In the genomic region with DNA sequence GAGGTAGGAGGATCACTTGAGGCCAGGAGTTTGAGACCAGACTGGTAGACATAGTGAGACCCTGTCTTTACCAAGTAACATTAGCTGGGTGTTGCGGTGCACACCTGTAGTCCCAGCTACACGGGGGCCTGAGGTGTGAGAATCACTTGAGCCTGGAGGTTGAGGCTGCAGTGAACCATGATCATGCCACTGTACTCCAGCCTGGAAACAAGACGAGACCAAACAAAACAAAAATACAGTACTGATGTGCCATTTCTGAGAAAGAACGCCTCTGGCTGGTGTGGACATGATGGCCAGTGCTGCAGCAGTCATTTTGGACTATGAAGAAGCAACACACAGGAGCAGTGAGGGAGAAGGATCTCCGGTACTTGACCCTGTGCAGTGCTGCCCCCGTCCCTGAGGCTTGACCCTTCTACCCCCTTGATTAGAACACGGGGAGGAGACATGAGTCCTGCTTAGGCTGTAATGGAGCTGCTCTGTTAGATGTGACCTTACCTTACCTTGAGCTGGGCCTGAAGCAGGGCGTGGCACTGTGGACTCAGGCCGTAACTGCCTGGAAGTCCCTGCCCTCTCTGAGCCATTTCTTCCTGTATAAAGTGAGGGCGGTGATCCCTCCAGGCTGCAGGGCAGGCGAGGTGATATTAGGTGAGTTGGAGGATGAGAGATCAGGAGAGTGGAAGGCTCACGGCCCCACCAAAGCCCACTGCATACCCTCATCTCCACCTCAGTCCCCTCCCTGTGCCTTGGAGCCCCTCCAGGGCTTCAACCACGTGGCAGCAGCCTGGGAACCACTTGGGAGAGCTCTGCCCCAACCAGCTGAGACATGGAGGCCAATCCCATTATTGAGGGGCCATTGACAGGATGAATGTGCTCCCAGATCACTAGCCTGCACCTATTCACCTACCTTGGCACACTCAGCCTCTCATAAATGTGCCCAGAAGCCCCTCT, we compare ENCODE assay signal across 11 cellular contexts. TPM values are rescaled to one million over a fixed set of nuclear protein-coding genes. Genes with fewer than 3 reads are reported as not detected.
DNase-seq lines count a peak whose midpoint lies in the region; ATAC-seq and TF ChIP-seq lines count a peak whose summit lies in the region.
"Had no signal": no experiment of that assay in that cellular context is flagged by ENCODE, and none has a peak within 500 bp of the region (broad histone marks: within the 10 kb centered on the region; RNA-seq: fewer than 3 reads in every experiment).

No MANE protein-coding gene starts in this region.

- no peak overlapping the region for H3K4me3 Mint-ChIP-seq in endodermal cell
- H3K4me3 Mint-ChIP-seq: dendritic cell treated with granulocyte-macrophage colony-stimulating factor and Interleukin-4, amounts not matched to agents 40 ng/mL and 50 ng/mL, for 4 days; mesothelial cell of epicardium had no signal

- POLR2A ChIA-PET in Panc1 (lab: Charles Lee) = interaction anchor here (0.6 to 1.2 kb wide), 2 partner anchors 67 to 77 kb away, joined by 3 to 4 read pairs; a partner anchor contains a TSS

- DNase-seq in Right ventricle myocardium superior = no peak
- no peak for DNase-seq in right atrium auricular region (ENCODE audit: low spot score)
- DNase-seq in Panc1 (ENCODE audit: low read depth, low spot score) = no peak
- DNase-seq in endodermal cell = peak; percentile 78
- peak; percentile 81 for DNase-seq in transverse colon
- no peak for DNase-seq in activated effector memory CD4-positive, alpha-beta T cell treated with anti-CD3 and anti-CD28 coated beads, Interleukin-2, amount 50 U/mL, for 16 hours
- DNase-seq: DMS79 had no signal

- H3K27me3 Mint-ChIP-seq in endodermal cell (ENCODE audit: insufficient read depth) = peaks cover 13% of the 10 kb centered on the region

- peaks cover 52% of the 10 kb centered on the region for H3K36me3 ChIP-seq in right atrium auricular region
- peaks cover 11% of the 10 kb centered on the region for H3K36me3 ChIP-seq in Panc1 (ENCODE audit: control insufficient read depth, insufficient read depth, low read length)
- H3K36me3 ChIP-seq in endodermal cell (ENCODE audit: control insufficient read depth, insufficient read depth, low read length) = peaks cover 41% of the 10 kb centered on the region
- peaks cover 0 to 23% (median 10%) of the 10 kb centered on the region in 4 donors for H3K36me3 ChIP-seq in transverse colon

- H3K4me1 ChIP-seq in right atrium auricular region (peaks cover 0 to 13% of the 10 kb centered on the region in 2 donors), Panc1 (ENCODE audit: control insufficient read depth, insufficient read depth, low read length) (peaks cover 29% of the 10 kb centered on the region), endodermal cell (ENCODE audit: control insufficient read depth, insufficient read depth, low read length) (no peaks in the 10 kb centered on the region), transverse colon (peaks cover 8 to 52% (median 28%) of the 10 kb centered on the region in 4 donors)

- BruUV-seq in Panc1 (replicated peaks; lab: Mats Ljungman, UMichigan) = no TSS peak

- CTCF ChIA-PET in Panc1 (lab: Charles Lee) = interaction anchor here (1.3 kb wide), 1 partner anchor 67 kb away, joined by 3 read pairs; a partner anchor contains a TSS

- H3K27ac Mint-ChIP-seq in endodermal cell = peak overlapping the region; percentile 72
- H3K27ac Mint-ChIP-seq: dendritic cell treated with granulocyte-macrophage colony-stimulating factor and Interleukin-4, amounts not matched to agents 40 ng/mL and 50 ng/mL, for 4 days had no signal

- no peak overlapping the region for H3K9ac ChIP-seq in endodermal cell (ENCODE audit: extremely low read depth, low read length, poor library complexity, severe bottlenecking)

- H3K9me3 Mint-ChIP-seq in endodermal cell = no peaks in the 10 kb centered on the region
- H3K9me3 Mint-ChIP-seq: dendritic cell treated with granulocyte-macrophage colony-stimulating factor and Interleukin-4, amounts not matched to agents 40 ng/mL and 50 ng/mL, for 4 days; mesothelial cell of epicardium had no signal

- in situ Hi-C loops in Panc1 (cut with HindIII; ENCODE audit: low pct_unique_long_range_greater_than_20kb, low sequenced_read_pairs) = no loop called here
- in situ Hi-C loops in transverse colon (cut with MboI; ENCODE audit: low pct_ligation_motif_present in 1 of 4, low pct_unique_long_range_greater_than_20kb in 1 of 4, low sequenced_read_pairs in 3 of 4) = loop anchor here in 3 of 4 donors (5.0 to 25.0 kb wide), 4 partner anchors 72 to 153 kb away; a partner anchor contains a TSS

- peak; percentile 5 for ATAC-seq in Right ventricle myocardium superior (ENCODE audit: poor library complexity)
- ATAC-seq in Panc1 = peak; percentile 77
- ATAC-seq in HG03469 (IDR thresholded peaks at IDR 0.05; ENCODE audit: unreplicated experiment) = no peak
- no peak for ATAC-seq in HG02870 (IDR thresholded peaks at IDR 0.05; ENCODE audit: unreplicated experiment)

- TF ChIP-seq EP300 in transverse colon (IDR thresholded peaks at IDR 0.05; ENCODE audit: low read depth) = no peak

- intact Hi-C loops in Right ventricle myocardium superior (cut with DNase I) (loop anchor here (10.0 kb wide), 1 partner anchor 129 kb away; no protein-coding TSS in a partner anchor), Panc1 (cut with micrococcal nuclease; ENCODE audit: unreplicated experiment) (no loop called here), transverse colon (cut with DNase I; ENCODE audit: low total_unique reads) (no loop called here)

- 78 to 80% methylated on average over 7 to 10 of the region's 13 CpGs for WGBS in endodermal cell (ENCODE audit: insufficient coverage in 1 of 2, insufficient read length in 1 of 2), 2 experiments
- 35 to 51% methylated on average over 4 to 13 of the region's 13 CpGs for WGBS in transverse colon (ENCODE audit: low coverage in 1 of 2), 2 donors

- peaks cover 9% of the 10 kb centered on the region for H3K4me1 Mint-ChIP-seq in endodermal cell

- TF ChIP-seq POLR2A in transverse colon (IDR thresholded peaks at IDR 0.05) = peak; percentile 40

- H3K27ac ChIP-seq in right atrium auricular region (no peak overlapping the region), Panc1 (ENCODE audit: low read length) (0 out of 2 replicates have a peak overlapping the region, but pooled peaks have one; percentile 7), endodermal cell (ENCODE audit: low read depth, low read length) (no peak overlapping the region), transverse colon (peak overlapping the region; percentile 59 to 74 (median 67))

- TF ChIP-seq CTCF in right atrium auricular region (IDR thresholded peaks at IDR 0.05) = no peak
- no peak for TF ChIP-seq CTCF in Panc1 (IDR thresholded peaks at IDR 0.05)
- no peak for TF ChIP-seq CTCF in endodermal cell (conservative IDR thresholded peaks at IDR 0.05)
- no peak for TF ChIP-seq CTCF in transverse colon (IDR thresholded peaks at IDR 0.05)

- H3K9me3 ChIP-seq in right atrium auricular region (no peaks in the 10 kb centered on the region), Panc1 (ENCODE audit: control insufficient read depth, insufficient read depth, low read depth, low read length) (no peaks in the 10 kb centered on the region), endodermal cell (ENCODE audit: control insufficient read depth, low read length) (no peaks in the 10 kb centered on the region), transverse colon (no peaks in the 10 kb centered on the region)

- H3K36me3 Mint-ChIP-seq in endodermal cell (ENCODE audit: low read depth) = peaks cover 37% of the 10 kb centered on the region

- no peaks in the 10 kb centered on the region for H3K27me3 ChIP-seq in right atrium auricular region
- H3K27me3 ChIP-seq in Panc1 (ENCODE audit: control insufficient read depth, insufficient read depth, low read length) = no peaks in the 10 kb centered on the region
- H3K27me3 ChIP-seq in endodermal cell (ENCODE audit: control insufficient read depth, insufficient read depth, low read length, poor library complexity, severe bottlenecking) = no peaks in the 10 kb centered on the region
- H3K27me3 ChIP-seq in transverse colon = peaks cover 13% of the 10 kb centered on the region

- H3K4me3 ChIP-seq in right atrium auricular region (no peak overlapping the region), Panc1 (ENCODE audit: low read depth in 2 of 2, low read length in 2 of 2) (no peak overlapping the region), endodermal cell (ENCODE audit: low read length) (no peak overlapping the region), transverse colon (no peak overlapping the region)

RNA-seq across cellular contexts. Expression of a gene that starts 5.9 kb away (rescaled TPM):
- total RNA-seq in Right ventricle myocardium superior = 723 TPM
- 100 to 1,000 TPM; 496 to 916 TPM for total RNA-seq in right atrium auricular region
- total RNA-seq in Panc1 (2021; ENCODE audit: unreplicated experiment) = 1,352 TPM
- polyA plus RNA-seq in Panc1 (2012; ENCODE audit: insufficient read length) = 2,329 TPM
- total RNA-seq in endodermal cell = 1,000 to 10,000 TPM; 1,886 to 2,166 TPM
- 2,294 TPM for polyA plus RNA-seq in endodermal cell (2013, experiment 1 of 2)
- 2,156 TPM for polyA plus RNA-seq in endodermal cell (2013, experiment 2 of 2)
- total RNA-seq in transverse colon = 1,000 to 10,000 TPM in 3 of 4 donors, 100 to 1,000 TPM in 1; 727 to 1,372 (median 1,071) TPM

RNA-seq across cellular contexts. Expression of a gene that starts 6.1 kb away (rescaled TPM):
- total RNA-seq in Right ventricle myocardium superior (not detected), right atrium auricular region (not detected), Panc1 (2021; ENCODE audit: unreplicated experiment) (6.3 TPM), endodermal cell (under 1 TPM in 1 of 2 donors, not detected in 1; 0.15 TPM), transverse colon (not detected)
- 4.5 TPM for polyA plus RNA-seq in Panc1 (2012; ENCODE audit: insufficient read length)
- polyA plus RNA-seq in endodermal cell (2013, experiment 1 of 2) = 0.14 TPM
- 0.37 TPM for polyA plus RNA-seq in endodermal cell (2013, experiment 2 of 2)
- total RNA-seq: mesothelial cell of epicardium had no signal

RNA-seq across cellular contexts. Expression of a gene that starts 17.9 kb away (rescaled TPM):
- total RNA-seq in Right ventricle myocardium superior (1.5 TPM), right atrium auricular region (1 to 10 TPM in 1 of 2 donors, under 1 TPM in 1; 0.93 to 4.0 TPM), Panc1 (2021; ENCODE audit: unreplicated experiment) (2.1 TPM), endodermal cell (1 to 10 TPM; 2.8 to 3.2 TPM), transverse colon (10 to 100 TPM in 1 of 4 donors, 1 to 10 TPM in 3; 2.3 to 22.1 (median 8.5) TPM)
- 1.7 TPM for polyA plus RNA-seq in Panc1 (2012; ENCODE audit: insufficient read length)
- polyA plus RNA-seq in endodermal cell (2013, experiment 1 of 2) = 2.7 TPM
- polyA plus RNA-seq in endodermal cell (2013, experiment 2 of 2) = 3.0 TPM

RNA-seq across cellular contexts. Expression of a gene that starts 44.3 kb away (rescaled TPM):
- total RNA-seq in Right ventricle myocardium superior = not detected
- not detected for total RNA-seq in right atrium auricular region
- total RNA-seq in Panc1 (2021; ENCODE audit: unreplicated experiment) = 0.57 TPM
- 1.2 TPM for polyA plus RNA-seq in Panc1 (2012; ENCODE audit: insufficient read length)
- total RNA-seq in endodermal cell = under 1 TPM in 1 of 2 donors, not detected in 1; 0.80 TPM
- polyA plus RNA-seq in endodermal cell (2013, experiment 1 of 2) = not detected
- polyA plus RNA-seq in endodermal cell (2013, experiment 2 of 2) = not detected
- total RNA-seq in transverse colon = not detected

Comparison
In these comparisons a context has a peak if more than half of its experiments do, and no peak if none do; other contexts are left out.
1. ATAC-seq: peak in Right ventricle myocardium superior (single experiment) and Panc1 (single experiment); none in HG03469 (single experiment) and HG02870 (single experiment).
2. DNase-seq: peak in endodermal cell (single experiment) and transverse colon (single experiment); none in Right ventricle myocardium superior (single experiment), right atrium auricular region (single experiment), Panc1 (single experiment) and activated effector memory CD4-positive, alpha-beta T cell treated with anti-CD3 and anti-CD28 coated beads, Interleukin-2, amount 50 U/mL, for 16 hours (single experiment).
3. H3K27ac ChIP-seq: peak in Panc1 (single experiment) and transverse colon (4 of 4); none in right atrium auricular region (0 of 2) and endodermal cell (single experiment).